In the genomic region with DNA sequence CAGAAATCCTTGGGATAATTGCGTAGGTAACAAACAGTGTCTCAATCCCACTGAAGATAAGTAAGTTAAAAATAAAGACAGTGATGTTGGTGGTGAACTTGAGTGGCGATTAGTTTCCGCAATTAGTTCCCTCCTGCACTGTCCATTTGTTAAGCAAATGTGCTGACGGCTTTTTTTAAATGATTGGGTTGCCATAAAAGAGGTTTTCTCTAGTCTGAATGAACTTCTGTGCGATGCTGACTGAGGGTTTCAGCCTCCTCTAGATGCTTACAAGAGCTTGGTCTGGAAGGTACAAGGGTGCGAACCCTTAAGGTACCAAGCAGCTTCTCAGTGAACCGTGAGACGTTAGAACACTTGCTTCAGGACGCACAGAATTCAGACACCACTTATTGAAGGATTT, we compare ENCODE assay signal across 9 cellular contexts. TPM values are rescaled to one million over a fixed set of nuclear protein-coding genes. Genes with fewer than 3 reads are reported as not detected.
DNase-seq lines count a peak whose midpoint lies in the region; FAIRE-seq and TF ChIP-seq lines count a peak whose summit lies in the region.
"Had no signal": no experiment of that assay in that cellular context is flagged by ENCODE, and none has a peak within 500 bp of the region (broad histone marks: within the 10 kb centered on the region; RNA-seq: fewer than 3 reads in every experiment).

No MANE protein-coding gene starts in this region.

- no peak for DNase-seq in T-helper 2 cell treated with Interferon-gamma antibody and Interleukin-4, amounts not matched to agents 5 μg/mL and 100 μg/mL, for 36 hours (ENCODE audit: low spot score)
- no peak for DNase-seq in T-helper 2 cell
- peak; percentile 3 for DNase-seq in iPS DF 4.7 (ENCODE audit: extremely low read depth, low spot score)
- DNase-seq in stomach: no peak
- DNase-seq in H54 (ENCODE audit: insufficient read length, low spot score): no peak
- no peak for DNase-seq in DMS153 (lab: John Stamatoyannopoulos, UW)
- DNase-seq in occipital lobe (lab: John Stamatoyannopoulos, UW): no peak
- DNase-seq: DMS 273 treated with DMSO at 0.1 percent for 48 hours had no signal

- no peaks in the 10 kb centered on the region for H3K27me3 Mint-ChIP-seq in T-helper 2 cell treated with Interferon-gamma antibody and Interleukin-4, amounts not matched to agents 5 μg/mL and 100 μg/mL, for 36 hours (ENCODE audit: low read depth)

- H3K9me3 ChIP-seq in stomach: no peaks in the 10 kb centered on the region

- peak overlapping the region in 4 of 5 donors; percentile 85 to 91 (median 87) for H3K27ac ChIP-seq in stomach

- intact Hi-C loops in stomach (cut with DNase I; ENCODE audit: low total_unique reads): no loop called here

- H3K4me1 ChIP-seq in stomach: peaks cover 0 to 45% (median 21%) of the 10 kb centered on the region in 4 donors

- no peak for FAIRE-seq in H54 (lab: Jason Lieb, UNC)

- H3K9me3 Mint-ChIP-seq in T-helper 2 cell treated with Interferon-gamma antibody and Interleukin-4, amounts not matched to agents 5 μg/mL and 100 μg/mL, for 36 hours: no peaks in the 10 kb centered on the region

- peaks cover 36% of the 10 kb centered on the region for H3K36me3 Mint-ChIP-seq in T-helper 2 cell treated with Interferon-gamma antibody and Interleukin-4, amounts not matched to agents 5 μg/mL and 100 μg/mL, for 36 hours (ENCODE audit: low read depth)

- 13 to 35% (median 21%) methylated on average over 9 of the region's 9 CpGs for WGBS in stomach, 5 donors

- peaks cover 77% of the 10 kb centered on the region for H3K4me1 Mint-ChIP-seq in T-helper 2 cell treated with Interferon-gamma antibody and Interleukin-4, amounts not matched to agents 5 μg/mL and 100 μg/mL, for 36 hours (ENCODE audit: low read depth)

- H3K36me3 ChIP-seq in stomach: no peaks in the 10 kb centered on the region

- H3K27me3 ChIP-seq in stomach: no peaks in the 10 kb centered on the region

- peak overlapping the region; percentile 91 for H3K4me3 Mint-ChIP-seq in T-helper 2 cell treated with Interferon-gamma antibody and Interleukin-4, amounts not matched to agents 5 μg/mL and 100 μg/mL, for 36 hours

- peak; percentile 67 for TF ChIP-seq POLR2A in Raji (IDR thresholded peaks at IDR 0.05; ENCODE audit: insufficient read depth, low read depth, low read length)
- no peak for TF ChIP-seq POLR2A in stomach (IDR thresholded peaks at IDR 0.05)
- TF ChIP-seq POLR2A in H54 (IDR thresholded peaks at IDR 0.05; ENCODE audit: low read depth, low read length): no peak

- H3K27ac Mint-ChIP-seq in T-helper 2 cell treated with Interferon-gamma antibody and Interleukin-4, amounts not matched to agents 5 μg/mL and 100 μg/mL, for 36 hours: peak overlapping the region; percentile 95

- no peak for TF ChIP-seq EP300 in stomach (IDR thresholded peaks at IDR 0.05)

- peak overlapping the region; percentile 61 to 71 (median 64) for H3K4me3 ChIP-seq in stomach

- TF ChIP-seq CTCF in stomach (IDR thresholded peaks at IDR 0.05): no peak

RNA-seq across cellular contexts. Expression of a gene that starts 0.7 kb away (rescaled TPM):
- total RNA-seq in stomach (10 to 100 TPM in 4 of 5 donors, 1 to 10 TPM in 1; 7.1 to 62.4 (median 34.8) TPM), occipital lobe (0.62 TPM)
- 1 to 10 TPM; 2.8 to 5.9 (median 5.8) TPM for polyA plus RNA-seq in stomach
